ENCODE assay signal across 9 cellular contexts in genomic region chr9:97981828-97982164, GRCh38. TPM values are rescaled to one million over a fixed set of nuclear protein-coding genes. Genes with fewer than 3 reads are reported as not detected.
DNase-seq lines count a peak whose midpoint lies in the region; ATAC-seq and TF ChIP-seq lines count a peak whose summit lies in the region.
"Had no signal": no experiment of that assay in that cellular context is flagged by ENCODE, and none has a peak within 500 bp of the region (broad histone marks: within the 10 kb centered on the region; RNA-seq: fewer than 3 reads in every experiment).

No MANE protein-coding gene starts in this region.

- H3K27ac Mint-ChIP-seq in activated CD4-positive, alpha-beta T cell treated with anti-CD3 and anti-CD28 coated beads, Interleukin-2, amount 10 ng/mL, durations not matched to agents 24 days and 14 days: peak overlapping the region; percentile 88
- H3K27ac Mint-ChIP-seq in stimulated activated memory B cell treated with anti-CD40 and anti-IgM and Interleukin-4, amounts not matched to agents 10 μg/mL and 1 μg/mL and 100 μg/mL, for 72 hours: peak overlapping the region; percentile 94
- H3K27ac Mint-ChIP-seq: H9 had no signal

- intact Hi-C loops in activated CD4-positive, alpha-beta T cell treated with anti-CD3 and anti-CD28 coated beads, Interleukin-2, amount 10 ng/mL, durations not matched to agents 24 days and 14 days (cut with micrococcal nuclease): loop anchor here (2.0 to 10.0 kb wide), 3 partner anchors 53 to 1843 kb away; partner anchors contain the start of genes NR4A3 and TRIM14
- intact Hi-C loops in PC-9 (cut with micrococcal nuclease; ENCODE audit: unreplicated experiment) (loop anchor here (2.0 to 5.0 kb wide), 3 partner anchors 59 to 269 kb away; partner anchors contain the start of genes NANS and TRMO), esophagus muscularis mucosa (cut with DNase I) (loop anchor here (2.0 to 5.0 kb wide), 2 partner anchors 75 to 276 kb away; partner anchors contain the start of genes NANS and TBC1D2), posterior cingulate gyrus (cut with DNase I) (loop anchor here (2.0 to 10.0 kb wide), 4 partner anchors 53 to 347 kb away; partner anchors contain the start of genes NCBP1, TBC1D2, TRMO and TSTD2)

- TF ChIP-seq CTCF in PC-9 (conservative IDR thresholded peaks at IDR 0.05) (no peak), esophagus muscularis mucosa (IDR thresholded peaks at IDR 0.05) (no peak)

- peaks cover 4% of the 10 kb centered on the region; the same call in 1 of the 2 replicates for H4K20me1 ChIP-seq in PC-9 (ENCODE audit: insufficient read depth)

- no peak for TF ChIP-seq EP300 in esophagus muscularis mucosa (IDR thresholded peaks at IDR 0.05)

- H3K4me1 Mint-ChIP-seq in activated CD4-positive, alpha-beta T cell treated with anti-CD3 and anti-CD28 coated beads, Interleukin-2, amount 10 ng/mL, durations not matched to agents 24 days and 14 days: peaks cover 25% of the 10 kb centered on the region
- peaks cover 29% of the 10 kb centered on the region for H3K4me1 Mint-ChIP-seq in stimulated activated memory B cell treated with anti-CD40 and anti-IgM and Interleukin-4, amounts not matched to agents 10 μg/mL and 1 μg/mL and 100 μg/mL, for 72 hours

- peaks cover 26% of the 10 kb centered on the region for H3K4me1 ChIP-seq in PC-9 (replicated peaks; ENCODE audit: insufficient read depth)
- peaks cover 36 to 55% (median 52%) of the 10 kb centered on the region in 4 donors for H3K4me1 ChIP-seq in esophagus muscularis mucosa

- no peaks in the 10 kb centered on the region for H3K9me3 Mint-ChIP-seq in activated CD4-positive, alpha-beta T cell treated with anti-CD3 and anti-CD28 coated beads, Interleukin-2, amount 10 ng/mL, durations not matched to agents 24 days and 14 days
- no peaks in the 10 kb centered on the region for H3K9me3 Mint-ChIP-seq in stimulated activated memory B cell treated with anti-CD40 and anti-IgM and Interleukin-4, amounts not matched to agents 10 μg/mL and 1 μg/mL and 100 μg/mL, for 72 hours

- H3K27ac ChIP-seq in PC-9: no peak overlapping the region
- H3K27ac ChIP-seq in esophagus muscularis mucosa (replicated peaks in 1 of 4): peak overlapping the region; percentile 98 to 100 (median 99)

- H3K9me2 ChIP-seq in PC-9 (ENCODE audit: insufficient read depth): no peaks in the 10 kb centered on the region

- no peaks in the 10 kb centered on the region for H3K9me3 ChIP-seq in PC-9 (ENCODE audit: insufficient read depth, low read depth)
- no peaks in the 10 kb centered on the region for H3K9me3 ChIP-seq in esophagus muscularis mucosa

- H3K4me3 Mint-ChIP-seq in activated CD4-positive, alpha-beta T cell treated with anti-CD3 and anti-CD28 coated beads, Interleukin-2, amount 10 ng/mL, durations not matched to agents 24 days and 14 days: peak overlapping the region; percentile 86
- H3K4me3 Mint-ChIP-seq in stimulated activated memory B cell treated with anti-CD40 and anti-IgM and Interleukin-4, amounts not matched to agents 10 μg/mL and 1 μg/mL and 100 μg/mL, for 72 hours: no peak overlapping the region

- H3K36me3 ChIP-seq in PC-9 (ENCODE audit: low read depth): peaks cover 4% of the 10 kb centered on the region; the same call in 1 of the 2 replicates
- H3K36me3 ChIP-seq in esophagus muscularis mucosa: no peaks in the 10 kb centered on the region

- peak overlapping the region; percentile 88 for H3K4me2 ChIP-seq in PC-9

- H3K27me3 ChIP-seq in PC-9 (ENCODE audit: insufficient read depth, low read depth) (no peaks in the 10 kb centered on the region), esophagus muscularis mucosa (no peaks in the 10 kb centered on the region)

- H3K36me3 Mint-ChIP-seq in activated CD4-positive, alpha-beta T cell treated with anti-CD3 and anti-CD28 coated beads, Interleukin-2, amount 10 ng/mL, durations not matched to agents 24 days and 14 days (ENCODE audit: low read depth): peaks cover 9% of the 10 kb centered on the region
- no peaks in the 10 kb centered on the region for H3K36me3 Mint-ChIP-seq in stimulated activated memory B cell treated with anti-CD40 and anti-IgM and Interleukin-4, amounts not matched to agents 10 μg/mL and 1 μg/mL and 100 μg/mL, for 72 hours

- no peaks in the 10 kb centered on the region for H3K27me3 Mint-ChIP-seq in activated CD4-positive, alpha-beta T cell treated with anti-CD3 and anti-CD28 coated beads, Interleukin-2, amount 10 ng/mL, durations not matched to agents 24 days and 14 days
- H3K27me3 Mint-ChIP-seq in stimulated activated memory B cell treated with anti-CD40 and anti-IgM and Interleukin-4, amounts not matched to agents 10 μg/mL and 1 μg/mL and 100 μg/mL, for 72 hours: no peaks in the 10 kb centered on the region

- ATAC-seq in stimulated activated memory B cell treated with anti-CD40 and anti-IgM and Interleukin-4, amounts not matched to agents 10 μg/mL and 1 μg/mL and 100 μg/mL, for 72 hours: no peak

- H2AFZ ChIP-seq in PC-9: no peak overlapping the region

- TF ChIP-seq POLR2A in esophagus muscularis mucosa (IDR thresholded peaks at IDR 0.05; ENCODE audit: low read depth): no peak

- BruUV-seq in PC-9 (replicated peaks; lab: Mats Ljungman, UMichigan): no TSS peak

- DNase-seq in activated CD4-positive, alpha-beta T cell treated with anti-CD3 and anti-CD28 coated beads, Interleukin-2, amount 10 ng/mL, durations not matched to agents 24 days and 14 days: no peak
- DNase-seq in activated CD4-positive, alpha-beta T cell treated with anti-CD3 and anti-CD28 coated beads for 48 hours: no peak
- DNase-seq in PC-9: no peak
- no peak for DNase-seq in esophagus muscularis mucosa (ENCODE audit: extremely low spot score)
- DNase-seq in mucosa of gallbladder (ENCODE audit: low spot score): no peak
- DNase-seq in HuH-7 (ENCODE audit: low spot score): no peak
- no peak for DNase-seq in posterior cingulate gyrus

- H3K79me2 ChIP-seq in PC-9 (ENCODE audit: low read depth): peaks cover 43% of the 10 kb centered on the region

- WGBS in esophagus muscularis mucosa: 60% methylated on average over 4 of the region's 4 CpGs

- H3K4me3 ChIP-seq in PC-9 (peak overlapping the region; percentile 92), esophagus muscularis mucosa (no peak overlapping the region)

- POLR2A ChIA-PET in PC-9 (lab: Charles Lee; ENCODE audit: unreplicated experiment): interaction anchor here (0.7 kb wide), 1 partner anchor 34 kb away, joined by 5 read pairs; no protein-coding TSS in a partner anchor

- H3F3A ChIP-seq in PC-9 (ENCODE audit: insufficient read depth, low read depth): peaks cover 3% of the 10 kb centered on the region; the same call in 1 of the 2 replicates

- CTCF ChIA-PET in PC-9 (lab: Charles Lee): no interaction called here

RNA-seq across cellular contexts. Expression of gene ANP32B, which starts 1.3 kb away (rescaled TPM):
- 332 and 333 TPM in 2 replicates for total RNA-seq in activated CD4-positive, alpha-beta T cell treated with anti-CD3 and anti-CD28 coated beads, Interleukin-2, amount 10 ng/mL, durations not matched to agents 24 days and 14 days
- total RNA-seq in PC-9 (2021) (280 and 284 TPM in 2 replicates), esophagus muscularis mucosa (10 to 100 TPM; 30.2 to 52.7 (median 39.9) TPM), mucosa of gallbladder (90.5 TPM)

RNA-seq across cellular contexts. Expression of gene HEMGN, which starts 43.8 kb away (rescaled TPM):
- 0.38 and 0.54 TPM in 2 replicates for total RNA-seq in activated CD4-positive, alpha-beta T cell treated with anti-CD3 and anti-CD28 coated beads, Interleukin-2, amount 10 ng/mL, durations not matched to agents 24 days and 14 days
- not detected in 2 replicates for total RNA-seq in PC-9 (2021)
- total RNA-seq in esophagus muscularis mucosa: 1 to 10 TPM in 1 of 4 donors, not detected in 3; 1.2 TPM
- 0.14 TPM for total RNA-seq in mucosa of gallbladder
- total RNA-seq: H9 had no signal

RNA-seq across cellular contexts. Expression of gene TRMO, which starts 59.5 kb away (rescaled TPM):
- total RNA-seq in activated CD4-positive, alpha-beta T cell treated with anti-CD3 and anti-CD28 coated beads, Interleukin-2, amount 10 ng/mL, durations not matched to agents 24 days and 14 days: 9.8 and 13.0 TPM in 2 replicates
- total RNA-seq in PC-9 (2021) (12.0 and 15.8 TPM in 2 replicates), esophagus muscularis mucosa (10 to 100 TPM; 16.6 to 22.7 (median 18.8) TPM), mucosa of gallbladder (11.5 TPM)
